11 cellular contexts compared by ENCODE assay signal in the genomic region with DNA sequence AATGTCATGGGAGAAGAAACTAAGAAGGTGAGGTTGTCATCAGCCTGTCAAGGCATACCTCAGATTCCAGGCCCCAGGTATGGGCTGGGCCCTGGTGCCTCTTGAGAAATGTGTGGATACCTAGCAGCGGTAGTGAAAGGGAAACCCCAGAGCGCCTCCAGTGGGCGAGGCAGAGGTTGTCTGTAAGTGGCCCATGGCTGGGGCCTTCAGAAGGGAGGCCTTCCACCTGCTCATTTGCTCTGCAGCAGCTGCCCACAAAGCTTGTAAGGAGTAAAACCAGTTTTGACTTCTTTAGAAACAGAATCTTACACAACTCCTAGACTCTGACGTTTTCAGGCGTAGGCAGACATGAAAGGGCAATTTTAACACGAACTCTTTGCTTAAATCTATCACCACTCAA.
A peak's percentile ranks its signal among the peaks of the same experiment; 100 is the strongest.
DNase-seq lines count a peak whose midpoint lies in the region; ATAC-seq and TF ChIP-seq lines count a peak whose summit lies in the region.
"Had no signal": no experiment of that assay in that cellular context is flagged by ENCODE, and none has a peak within 500 bp of the region (broad histone marks: within the 10 kb centered on the region; RNA-seq: fewer than 3 reads in every experiment).

No MANE protein-coding gene starts in this region.

- H3K4me1 ChIP-seq in endodermal cell (ENCODE audit: control insufficient read depth, insufficient read depth, low read length), result no peaks in the 10 kb centered on the region
- H3K4me1 ChIP-seq: BLaER1 treated with 17β-estradiol and CSF1 and Interleukin-3, amounts not matched to agents 10 nM and 100 nM had no signal

- intact Hi-C loops in dorsolateral prefrontal cortex (cut with DNase I), result no loop called here

- peaks cover 22% of the 10 kb centered on the region for H3K36me3 Mint-ChIP-seq in endodermal cell (ENCODE audit: low read depth)
- H3K36me3 Mint-ChIP-seq: naive thymus-derived CD8-positive, alpha-beta T cell had no signal

- 53 to 88% methylated on average over 3 to 6 of the region's 6 CpGs for WGBS in endodermal cell (ENCODE audit: insufficient coverage in 1 of 2, insufficient read length in 1 of 2), 2 experiments

- H3K9ac ChIP-seq in endodermal cell (ENCODE audit: extremely low read depth, low read length, poor library complexity, severe bottlenecking), result no peak overlapping the region
- H3K9ac ChIP-seq: BLaER1 treated with 17β-estradiol and CSF1 and Interleukin-3, amounts not matched to agents 10 nM and 100 nM had no signal

- peak; percentile 30 for DNase-seq in 8988T
- peak; percentile 95 for DNase-seq in endodermal cell
- DNase-seq in activated effector memory CD4-positive, alpha-beta T cell treated with Interleukin-2 at 50 U/mL for 16 hours, result no peak
- no peak for DNase-seq in T-helper 9 cell
- no peak for DNase-seq in dorsolateral prefrontal cortex
- no peak for DNase-seq in DMS79 (lab: John Stamatoyannopoulos, UW)
- DNase-seq: naive thymus-derived CD8-positive, alpha-beta T cell; NCI-H526 treated with DMSO at 0.1 percent for 48 hours had no signal

- H3K27me3 ChIP-seq in endodermal cell (ENCODE audit: control insufficient read depth, insufficient read depth, low read length, poor library complexity, severe bottlenecking) (no peaks in the 10 kb centered on the region), dorsolateral prefrontal cortex (peaks cover 0 to 35% (median 0%) of the 10 kb centered on the region in 45 donors)
- H3K27me3 ChIP-seq: BLaER1 treated with 17β-estradiol and CSF1 and Interleukin-3, amounts not matched to agents 10 nM and 100 nM had no signal

- no peak overlapping the region for H3K27ac Mint-ChIP-seq in endodermal cell
- H3K27ac Mint-ChIP-seq: naive thymus-derived CD8-positive, alpha-beta T cell had no signal

- H3K27ac ChIP-seq in endodermal cell (ENCODE audit: low read depth, low read length) (no peak overlapping the region), dorsolateral prefrontal cortex (no peak overlapping the region)
- H3K27ac ChIP-seq: BLaER1 treated with 17β-estradiol and CSF1 and Interleukin-3, amounts not matched to agents 10 nM and 100 nM had no signal

- no peak overlapping the region for H3K4me3 ChIP-seq in endodermal cell (ENCODE audit: low read length)
- no peak overlapping the region for H3K4me3 ChIP-seq in dorsolateral prefrontal cortex
- H3K4me3 ChIP-seq: BLaER1 treated with 17β-estradiol and CSF1 and Interleukin-3, amounts not matched to agents 10 nM and 100 nM had no signal

- peak; percentile 88 for TF ChIP-seq CTCF in endodermal cell (conservative IDR thresholded peaks at IDR 0.05)
- TF ChIP-seq CTCF in dorsolateral prefrontal cortex (IDR thresholded peaks at IDR 0.05 in 54 of 56, conservative IDR thresholded peaks at IDR 0.05 in 2 of 56; ENCODE audit: low read depth in 1 of 56, partially characterized antibody in 56 of 56), result no peak

- H3K9me3 ChIP-seq in endodermal cell (ENCODE audit: control insufficient read depth, low read length), result no peaks in the 10 kb centered on the region
- H3K9me3 ChIP-seq: BLaER1 treated with 17β-estradiol and CSF1 and Interleukin-3, amounts not matched to agents 10 nM and 100 nM had no signal

- peak; percentile 69 for ATAC-seq in GM19025 (IDR thresholded peaks at IDR 0.05; ENCODE audit: low read depth, unreplicated experiment)
- ATAC-seq in HG03565 (IDR thresholded peaks at IDR 0.05; ENCODE audit: unreplicated experiment), result peak; percentile 77
- ATAC-seq: naive thymus-derived CD8-positive, alpha-beta T cell had no signal

- H3K4me1 Mint-ChIP-seq in endodermal cell, result no peaks in the 10 kb centered on the region
- H3K4me1 Mint-ChIP-seq: naive thymus-derived CD8-positive, alpha-beta T cell had no signal

- no peak overlapping the region for H3K4me3 Mint-ChIP-seq in endodermal cell
- H3K4me3 Mint-ChIP-seq: naive thymus-derived CD8-positive, alpha-beta T cell had no signal

- H3K36me3 ChIP-seq in endodermal cell (ENCODE audit: control insufficient read depth, insufficient read depth, low read length), result peaks cover 23% of the 10 kb centered on the region

- H3K27me3 Mint-ChIP-seq in endodermal cell (ENCODE audit: insufficient read depth), result no peaks in the 10 kb centered on the region
- H3K27me3 Mint-ChIP-seq: naive thymus-derived CD8-positive, alpha-beta T cell had no signal

- no peaks in the 10 kb centered on the region for H3K9me3 Mint-ChIP-seq in endodermal cell
- H3K9me3 Mint-ChIP-seq: naive thymus-derived CD8-positive, alpha-beta T cell had no signal

Comparison
In these comparisons a context has a peak if more than half of its experiments do, and no peak if none do; other contexts are left out.
1. DNase-seq: peak in 8988T (single experiment) and endodermal cell (single experiment); none in activated effector memory CD4-positive, alpha-beta T cell treated with Interleukin-2 at 50 U/mL for 16 hours (single experiment), T-helper 9 cell (single experiment), dorsolateral prefrontal cortex (0 of 10) and DMS79 (single experiment).